ENCODE assay signal across 12 cellular contexts in the genomic region with DNA sequence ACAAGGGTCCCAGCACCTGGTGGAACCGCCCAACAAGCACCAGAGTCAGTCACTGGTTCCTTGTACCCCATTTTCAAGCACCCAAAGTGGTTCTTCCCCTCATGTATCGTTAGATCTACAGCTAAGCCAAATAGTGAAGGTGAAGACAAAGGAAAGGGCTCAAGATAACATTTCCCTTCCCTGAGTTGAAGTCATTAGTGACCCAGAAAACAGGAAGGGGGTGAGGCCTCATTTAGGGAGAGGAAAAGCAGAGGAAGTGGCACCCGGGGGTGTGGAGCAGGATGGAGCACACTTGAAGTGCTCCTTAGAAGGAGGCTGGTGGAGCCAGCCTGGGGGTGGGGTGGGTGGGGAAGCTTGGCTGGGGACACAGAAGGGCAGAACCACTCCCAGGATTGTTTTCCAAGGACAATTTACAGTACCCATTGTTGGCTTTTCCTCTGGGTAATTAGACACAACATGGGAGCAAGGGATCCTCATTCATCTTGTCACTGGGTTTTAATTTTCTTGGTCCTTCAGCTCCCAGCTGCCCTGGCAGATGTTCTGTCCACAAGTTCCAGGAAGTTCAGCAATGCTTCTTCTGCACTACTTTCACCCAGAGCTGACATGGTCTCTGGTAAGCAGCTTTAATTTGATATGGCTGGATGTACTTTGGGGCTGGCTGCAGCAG.
DNase-seq lines count a peak whose midpoint lies in the region; ATAC-seq and TF ChIP-seq lines count a peak whose summit lies in the region.
"Had no signal": no experiment of that assay in that cellular context is flagged by ENCODE, and none has a peak within 500 bp of the region (broad histone marks: within the 10 kb centered on the region; RNA-seq: fewer than 3 reads in every experiment).

No MANE protein-coding gene starts in this region.

- no peak overlapping the region for H2AFZ ChIP-seq in neural progenitor cell (replicated peaks)

- H4K20me1 ChIP-seq in neural progenitor cell (ENCODE audit: low read depth), result no peaks in the 10 kb centered on the region

- ATAC-seq in stimulated activated naive B cell treated with anti-CD40 and anti-IgM and Interleukin-4, amounts not matched to agents 10 μg/mL and 1 μg/mL and 100 μg/mL, for 72 hours (replicated peaks), result no peak
- ATAC-seq: Panc1 had no signal

- H3K27ac Mint-ChIP-seq in Caco-2 (ENCODE audit: unreplicated experiment) (peak overlapping the region; percentile 34), neural progenitor cell (no peak overlapping the region)
- H3K27ac Mint-ChIP-seq in stimulated activated naive B cell treated with anti-CD40 and anti-IgM and Interleukin-4, amounts not matched to agents 10 μg/mL and 1 μg/mL and 100 μg/mL, for 72 hours, result no peak overlapping the region

- H3K27ac ChIP-seq in breast epithelium, result peak overlapping the region; percentile 10 to 80
- H3K27ac ChIP-seq in neural progenitor cell, result no peak overlapping the region

- no peaks in the 10 kb centered on the region for H3K9me3 ChIP-seq in Caco-2
- no peaks in the 10 kb centered on the region for H3K9me3 ChIP-seq in breast epithelium
- no peaks in the 10 kb centered on the region for H3K9me3 ChIP-seq in neural progenitor cell (ENCODE audit: low read depth)

- peaks cover 17% of the 10 kb centered on the region for H3K9me3 Mint-ChIP-seq in Caco-2 (ENCODE audit: unreplicated experiment)
- no peaks in the 10 kb centered on the region for H3K9me3 Mint-ChIP-seq in neural progenitor cell
- H3K9me3 Mint-ChIP-seq in stimulated activated naive B cell treated with anti-CD40 and anti-IgM and Interleukin-4, amounts not matched to agents 10 μg/mL and 1 μg/mL and 100 μg/mL, for 72 hours, result no peaks in the 10 kb centered on the region
- H3K9me3 Mint-ChIP-seq: central memory CD8-positive, alpha-beta T cell had no signal

- H3K36me3 Mint-ChIP-seq in Caco-2 (ENCODE audit: insufficient read depth, unreplicated experiment), result no peaks in the 10 kb centered on the region
- no peaks in the 10 kb centered on the region for H3K36me3 Mint-ChIP-seq in neural progenitor cell
- peaks cover 0 to 2% of the 10 kb centered on the region in 2 donors for H3K36me3 Mint-ChIP-seq in stimulated activated naive B cell treated with anti-CD40 and anti-IgM and Interleukin-4, amounts not matched to agents 10 μg/mL and 1 μg/mL and 100 μg/mL, for 72 hours

- CTCF ChIA-PET in Caco-2 (lab: Charles Lee) (no interaction called here), HEK293T (lab: Yijun Ruan, JAX) (no interaction called here)

- H3K4me3 Mint-ChIP-seq in Caco-2 (ENCODE audit: unreplicated experiment) (no peak overlapping the region), neural progenitor cell (no peak overlapping the region)
- no peak overlapping the region for H3K4me3 Mint-ChIP-seq in stimulated activated naive B cell treated with anti-CD40 and anti-IgM and Interleukin-4, amounts not matched to agents 10 μg/mL and 1 μg/mL and 100 μg/mL, for 72 hours
- H3K4me3 Mint-ChIP-seq: central memory CD8-positive, alpha-beta T cell had no signal

- intact Hi-C loops in Caco-2 (cut with micrococcal nuclease; ENCODE audit: unreplicated experiment), result no loop called here
- intact Hi-C loops in breast epithelium (cut with DNase I; ENCODE audit: low total_unique reads), result no loop called here
- intact Hi-C loops in posterior cingulate gyrus (cut with DNase I), result no loop called here

- no peaks in the 10 kb centered on the region for H3K27me3 ChIP-seq in Caco-2 (replicated peaks; ENCODE audit: control insufficient read depth, insufficient read depth, low read length)
- H3K27me3 ChIP-seq in breast epithelium, result no peaks in the 10 kb centered on the region
- H3K27me3 ChIP-seq in neural progenitor cell, result no peaks in the 10 kb centered on the region

- H3K27me3 Mint-ChIP-seq in Caco-2 (ENCODE audit: insufficient read depth, unreplicated experiment), result no peaks in the 10 kb centered on the region
- H3K27me3 Mint-ChIP-seq in neural progenitor cell (ENCODE audit: insufficient read depth, low read depth), result peaks cover 2% of the 10 kb centered on the region
- no peaks in the 10 kb centered on the region for H3K27me3 Mint-ChIP-seq in stimulated activated naive B cell treated with anti-CD40 and anti-IgM and Interleukin-4, amounts not matched to agents 10 μg/mL and 1 μg/mL and 100 μg/mL, for 72 hours

- BruUV-seq in Caco-2 (replicated peaks; lab: Mats Ljungman, UMichigan), result no TSS peak

- TF ChIP-seq POLR2A in breast epithelium (IDR thresholded peaks at IDR 0.05), result no peak

- peaks cover 35% of the 10 kb centered on the region for H3K4me1 Mint-ChIP-seq in Caco-2 (ENCODE audit: low read depth, unreplicated experiment)
- H3K4me1 Mint-ChIP-seq in neural progenitor cell, result peaks cover 10% of the 10 kb centered on the region
- H3K4me1 Mint-ChIP-seq in stimulated activated naive B cell treated with anti-CD40 and anti-IgM and Interleukin-4, amounts not matched to agents 10 μg/mL and 1 μg/mL and 100 μg/mL, for 72 hours, result peaks cover 5 to 11% of the 10 kb centered on the region in 2 donors

- DNase-seq in Caco-2 (no peak), NCI-H146 treated with DMSO at 0.1 percent for 48 hours (lab: John Stamatoyannopoulos, UW; ENCODE audit: unreplicated experiment) (peak; percentile 9), breast epithelium (ENCODE audit: low spot score in 2 of 2) (no peak), neural progenitor cell (ENCODE audit: low spot score) (no peak), posterior cingulate gyrus (no peak), activated gamma-delta T cell treated with Interleukin-2 at 50 U/mL for 16 hours (no peak), HEK293T (ENCODE audit: extremely low spot score) (no peak)
- DNase-seq in stimulated activated naive B cell treated with anti-CD40 and anti-IgM and Interleukin-4, amounts not matched to agents 10 μg/mL and 1 μg/mL and 100 μg/mL, for 72 hours, result no peak
- DNase-seq: DMS 273 treated with DMSO at 0.1 percent for 48 hours, hippocampal formation had no signal

- no peak overlapping the region for H3K4me3 ChIP-seq in Caco-2 (ENCODE audit: low read depth, low read length)
- H3K4me3 ChIP-seq in breast epithelium, result no peak overlapping the region
- no peak overlapping the region for H3K4me3 ChIP-seq in neural progenitor cell

- H3F3A ChIP-seq in neural progenitor cell (ENCODE audit: low read depth), result peaks cover 3% of the 10 kb centered on the region

- no peak for TF ChIP-seq CTCF in Caco-2 (IDR thresholded peaks at IDR 0.05; ENCODE audit: insufficient read depth in 1 of 2, low read depth in 1 of 2, low read length in 1 of 2, severe bottlenecking in 1 of 2, unreplicated experiment in 1 of 2)
- TF ChIP-seq CTCF in breast epithelium (IDR thresholded peaks at IDR 0.05), result no peak
- TF ChIP-seq CTCF in neural progenitor cell (IDR thresholded peaks at IDR 0.05), result no peak

- H3K79me2 ChIP-seq in neural progenitor cell (ENCODE audit: low read depth), result no peaks in the 10 kb centered on the region

- H3K36me3 ChIP-seq in Caco-2 (ENCODE audit: control insufficient read depth, insufficient read depth, low read length) (no peaks in the 10 kb centered on the region), breast epithelium (no peaks in the 10 kb centered on the region), neural progenitor cell (no peaks in the 10 kb centered on the region)

- no peak overlapping the region for H3K9ac ChIP-seq in neural progenitor cell

- POLR2A ChIA-PET in Caco-2 (lab: Charles Lee), result no interaction called here
- POLR2A ChIA-PET in HEK293T (lab: Yijun Ruan, JAX), result interaction anchor here (0.9 to 1.5 kb wide), 2 partner anchors 108 to 190 kb away, joined by 3 to 4 read pairs; no protein-coding TSS in a partner anchor

- H3K4me2 ChIP-seq in neural progenitor cell, result peak overlapping the region; percentile 52

- H3K4me1 ChIP-seq in Caco-2 (peaks cover 19% of the 10 kb centered on the region), breast epithelium (no peaks in the 10 kb centered on the region), neural progenitor cell (peaks cover 18% of the 10 kb centered on the region)

TF ChIP-seq in HEK293T, 16 proteins besides CTCF, POLR2A, EP300 and RAD21:
- TF ChIP-seq FOXA1 (IDR thresholded peaks at IDR 0.05), result no peak
- no peak for TF ChIP-seq TARDBP (IDR thresholded peaks at IDR 0.05)
- TF ChIP-seq CTBP1 (IDR thresholded peaks at IDR 0.05; ENCODE audit: borderline replicate concordance), result no peak
- no peak for TF ChIP-seq FOXK2 (IDR thresholded peaks at IDR 0.05)
- TF ChIP-seq FOXM1 (IDR thresholded peaks at IDR 0.05; ENCODE audit: borderline replicate concordance), result no peak
- TF ChIP-seq NFRKB (IDR thresholded peaks at IDR 0.05), result no peak
- no peak for TF ChIP-seq SUZ12 (IDR thresholded peaks at IDR 0.05)
- no peak for TF ChIP-seq HDGF (IDR thresholded peaks at IDR 0.05; ENCODE audit: borderline replicate concordance)
- no peak for TF ChIP-seq SP1 (IDR thresholded peaks at IDR 0.05)
- TF ChIP-seq, protein P1, sequence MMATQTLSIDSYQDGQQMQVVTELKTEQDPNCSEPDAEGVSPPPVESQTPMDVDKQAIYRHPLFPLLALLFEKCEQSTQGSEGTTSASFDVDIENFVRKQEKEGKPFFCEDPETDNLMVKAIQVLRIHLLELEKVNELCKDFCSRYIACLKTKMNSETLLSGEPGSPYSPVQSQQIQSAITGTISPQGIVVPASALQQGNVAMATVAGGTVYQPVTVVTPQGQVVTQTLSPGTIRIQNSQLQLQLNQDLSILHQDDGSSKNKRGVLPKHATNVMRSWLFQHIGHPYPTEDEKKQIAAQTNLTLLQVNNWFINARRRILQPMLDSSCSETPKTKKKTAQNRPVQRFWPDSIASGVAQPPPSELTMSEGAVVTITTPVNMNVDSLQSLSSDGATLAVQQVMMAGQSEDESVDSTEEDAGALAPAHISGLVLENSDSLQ (IDR thresholded peaks at IDR 0.05), result no peak
- no peak for TF ChIP-seq BHLHE40 (IDR thresholded peaks at IDR 0.05; ENCODE audit: borderline replicate concordance)
TF ChIP-seq in HEK293T: peak in this region for 0.
